Comparison of ENCODE assay signal across 11 cellular contexts in the genomic region with DNA sequence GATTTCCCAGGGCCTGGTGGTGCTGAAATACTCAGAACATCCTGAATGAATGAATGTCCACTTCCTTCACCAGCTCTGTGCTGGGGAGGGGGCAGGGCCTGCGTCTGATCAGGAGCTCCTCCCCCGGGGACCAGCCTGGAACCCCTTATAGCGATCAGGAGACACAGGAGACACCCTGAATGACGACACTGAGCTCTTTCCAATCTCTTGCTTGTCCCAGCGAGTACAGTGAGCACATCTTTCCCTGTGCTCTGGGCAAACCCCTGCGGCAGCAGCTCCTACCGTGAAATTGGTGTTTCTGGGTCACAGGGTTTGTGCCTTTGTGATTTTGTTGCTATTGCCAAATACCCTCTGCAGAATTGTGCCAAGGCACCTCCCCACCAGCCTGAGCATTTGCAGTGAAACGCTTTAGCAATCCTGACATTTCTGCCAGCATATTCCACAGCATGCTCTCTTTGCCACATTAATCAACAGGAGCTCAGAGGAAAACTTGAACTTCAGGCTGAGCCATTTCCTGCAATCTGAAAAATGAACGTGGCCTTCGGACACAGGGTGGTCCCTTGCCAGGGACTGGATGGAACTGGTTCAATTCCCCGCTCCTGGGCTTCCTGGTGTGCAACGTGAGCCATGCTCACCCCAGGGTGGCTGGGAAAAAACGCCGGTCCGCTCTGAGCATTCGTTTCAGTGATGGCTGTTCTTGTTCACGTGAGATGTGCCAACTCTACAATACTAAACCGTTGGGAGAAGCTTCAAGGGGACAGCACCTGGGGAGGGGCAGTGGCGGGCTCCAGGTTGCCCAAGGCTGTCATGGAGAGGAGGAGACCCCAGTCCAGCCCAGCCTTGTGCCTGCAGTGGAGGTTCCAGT. TPM values are rescaled to one million over a fixed set of nuclear protein-coding genes. Genes with fewer than 3 reads are reported as not detected.
DNase-seq lines count a peak whose midpoint lies in the region; ATAC-seq and TF ChIP-seq lines count a peak whose summit lies in the region.
"Had no signal": no experiment of that assay in that cellular context is flagged by ENCODE, and none has a peak within 500 bp of the region (broad histone marks: within the 10 kb centered on the region; RNA-seq: fewer than 3 reads in every experiment).

No MANE protein-coding gene starts in this region.

- no peak overlapping the region for H2BK15ac ChIP-seq in IMR-90 (ENCODE audit: low read depth, low read length)

- POLR2A ChIA-PET in IMR-90 (lab: Charles Lee; ENCODE audit: unreplicated experiment), result no interaction called here

- TF ChIP-seq RAD21 in IMR-90 (IDR thresholded peaks at IDR 0.05; ENCODE audit: low read length), result no peak

- H3K9ac ChIP-seq in IMR-90 (ENCODE audit: low read depth, low read length), result no peak overlapping the region

- DNase-seq in AG09319 (ENCODE audit: extremely low read depth, low read depth), result peak; percentile 44
- DNase-seq in IMR-90, result peak; percentile 19
- DNase-seq in astrocyte of the spinal cord (ENCODE audit: low read depth, low spot score), result peak; percentile 8
- DNase-seq in right lobe of liver, result peak; percentile 56 to 87 (median 80)
- DNase-seq in uterus, result no peak
- DNase-seq: activated naive CD4-positive, alpha-beta T cell treated with anti-CD3 and anti-CD28 coated beads, Interleukin-2, amount 50 U/mL, for 16 hours; NCI-H1048; PC-3 had no signal

- BruUV-seq in IMR-90 (replicated peaks; lab: Mats Ljungman, UMichigan), result no TSS peak

- H3K9me3 ChIP-seq in IMR-90 (ENCODE audit: control insufficient read depth, insufficient read depth, low read length) (no peaks in the 10 kb centered on the region), right lobe of liver (no peaks in the 10 kb centered on the region), uterus (no peaks in the 10 kb centered on the region)

- TF ChIP-seq CTCF in AG09319 (IDR thresholded peaks at IDR 0.05; ENCODE audit: low read depth, low read length) (no peak), IMR-90 (conservative IDR thresholded peaks at IDR 0.05; ENCODE audit: low read depth, low read length) (no peak), astrocyte of the spinal cord (IDR thresholded peaks at IDR 0.05; ENCODE audit: low read depth, low read length) (no peak), right lobe of liver (IDR thresholded peaks at IDR 0.05) (no peak), uterus (IDR thresholded peaks at IDR 0.05) (no peak)

- H2AFZ ChIP-seq in IMR-90 (replicated peaks; ENCODE audit: low read length, poor library complexity), result peak overlapping the region; percentile 66

- no peak overlapping the region for H2BK20ac ChIP-seq in IMR-90 (ENCODE audit: low read depth, low read length)

- H2BK120ac ChIP-seq in IMR-90 (ENCODE audit: low read depth, low read length), result no peak overlapping the region

- in situ Hi-C loops in IMR-90 (cut with MboI; ENCODE audit: low sequenced_read_pairs), result no loop called here
- in situ Hi-C loops in astrocyte of the spinal cord (cut with HindIII; ENCODE audit: low sequenced_read_pairs), result no loop called here

- peaks cover 11% of the 10 kb centered on the region for H3K4me1 ChIP-seq in IMR-90 (ENCODE audit: control insufficient read depth, insufficient read depth, low read length)
- H3K4me1 ChIP-seq in right lobe of liver, result peaks cover 0 to 49% (median 20%) of the 10 kb centered on the region in 4 donors
- no peaks in the 10 kb centered on the region for H3K4me1 ChIP-seq in uterus

- no peak overlapping the region for H3K56ac ChIP-seq in IMR-90 (ENCODE audit: extremely low read depth, insufficient read depth, low read length)

- no peak overlapping the region for H2AK5ac ChIP-seq in IMR-90 (ENCODE audit: low read depth, low read length)

- dilution Hi-C loops in IMR-90 (cut with HindIII; ENCODE audit: low sequenced_read_pairs, unreplicated experiment), result no loop called here

- H3K27ac ChIP-seq in IMR-90 (ENCODE audit: insufficient read depth, low read length), result no peak overlapping the region
- peak overlapping the region; percentile 2 to 90 (median 65) for H3K27ac ChIP-seq in right lobe of liver
- H3K27ac ChIP-seq in uterus, result no peak overlapping the region

- CTCF ChIA-PET in IMR-90 (lab: Yijun Ruan, JAX), result no interaction called here

- ATAC-seq in IMR-90 (ENCODE audit: low read depth) (peak; percentile 48; the same call in 1 of the 2 replicates), right lobe of liver (peak; percentile 70 to 80 (median 76)), GM18909 (IDR thresholded peaks at IDR 0.05; ENCODE audit: poor library complexity, unreplicated experiment) (no peak), GM18498 (IDR thresholded peaks at IDR 0.05; ENCODE audit: unreplicated experiment) (no peak), GM18858 (IDR thresholded peaks at IDR 0.05; ENCODE audit: unreplicated experiment) (no peak)
- ATAC-seq: PC-3 had no signal

- H2BK5ac ChIP-seq in IMR-90 (ENCODE audit: low read depth, low read length, poor library complexity, severe bottlenecking), result no peak overlapping the region

- intact Hi-C loops in IMR-90 (cut with micrococcal nuclease) (no loop called here), right lobe of liver (cut with DNase I) (no loop called here), uterus (cut with DNase I; ENCODE audit: low total_unique reads) (loop anchor here (10.0 kb wide), 1 partner anchor 88 kb away; no protein-coding TSS in a partner anchor)

- no peak overlapping the region for H3K4me3 ChIP-seq in IMR-90 (ENCODE audit: insufficient read depth, low read depth, low read length)
- H3K4me3 ChIP-seq in astrocyte of the spinal cord (ENCODE audit: low read depth, low read length), result no peak overlapping the region
- peak overlapping the region in 1 of 3 donors; percentile 4 for H3K4me3 ChIP-seq in right lobe of liver
- H3K4me3 ChIP-seq in uterus, result no peak overlapping the region

- WGBS in IMR-90 (ENCODE audit: extremely low coverage in 2 of 2, insufficient read length in 1 of 2), 2 experiments, result 20% methylated on average over 10 of the region's 19 CpGs; no CpG with 5 or more reads in 1 of the 2 experiments
- 21% methylated on average over 4 of the region's 19 CpGs for WGBS in right lobe of liver (ENCODE audit: insufficient coverage, low coverage, low lambda C conversion rate, missing lambda C conversion rate)

- no peak overlapping the region for H3K4ac ChIP-seq in IMR-90 (ENCODE audit: low read depth, low read length)

- H3K23ac ChIP-seq in IMR-90 (ENCODE audit: low read depth, low read length), result peak overlapping the region; percentile 56

- H3K18ac ChIP-seq in IMR-90 (ENCODE audit: low read depth, low read length), result no peak overlapping the region

- H3K27me3 ChIP-seq in IMR-90 (ENCODE audit: control insufficient read depth, insufficient read depth, low read length) (peaks cover 4% of the 10 kb centered on the region; the same call in 1 of the 2 replicates), right lobe of liver (no peaks in the 10 kb centered on the region), uterus (no peaks in the 10 kb centered on the region)

- H4K8ac ChIP-seq in IMR-90 (ENCODE audit: low read depth in 2 of 2, low read length in 2 of 2), result no peak overlapping the region

- no peak overlapping the region for H2AK9ac ChIP-seq in IMR-90 (replicated peaks; ENCODE audit: low read depth, low read length, poor library complexity)

- no peak overlapping the region for H3K14ac ChIP-seq in IMR-90 (replicated peaks; ENCODE audit: low read depth, low read length)

- H4K20me1 ChIP-seq in IMR-90 (ENCODE audit: insufficient read depth, low read length), result no peaks in the 10 kb centered on the region

- no peak overlapping the region for H4K91ac ChIP-seq in IMR-90 (ENCODE audit: insufficient read depth, low read depth, low read length)

- H3K9me1 ChIP-seq in IMR-90 (ENCODE audit: insufficient read depth, low read length), result peaks cover 4% of the 10 kb centered on the region

- H3K36me3 ChIP-seq in IMR-90 (ENCODE audit: control insufficient read depth, insufficient read depth, low read length) (no peaks in the 10 kb centered on the region), right lobe of liver (no peaks in the 10 kb centered on the region), uterus (no peaks in the 10 kb centered on the region)

- no peak overlapping the region for H4K5ac ChIP-seq in IMR-90 (ENCODE audit: low read depth, low read length)

- no peaks in the 10 kb centered on the region for H3K79me1 ChIP-seq in IMR-90 (ENCODE audit: low read depth in 1 of 2, low read length in 2 of 2)

- H3K4me2 ChIP-seq in IMR-90 (ENCODE audit: low read depth, low read length), result no peak overlapping the region

- TF ChIP-seq POLR2A in IMR-90 (IDR thresholded peaks at IDR 0.05; ENCODE audit: low read depth, low read length), result no peak
- peak; percentile 72 for TF ChIP-seq POLR2A in right lobe of liver (IDR thresholded peaks at IDR 0.05)
- TF ChIP-seq POLR2A in uterus (IDR thresholded peaks at IDR 0.05), result no peak

TF ChIP-seq in IMR-90, 13 proteins besides CTCF, POLR2A, EP300 and RAD21:
- TF ChIP-seq MAZ (IDR thresholded peaks at IDR 0.05; ENCODE audit: borderline replicate concordance, low read depth, low read length), result no peak
- no peak for TF ChIP-seq CHD1 (IDR thresholded peaks at IDR 0.05; ENCODE audit: low read depth, low read length)
- no peak for TF ChIP-seq SMC3 (IDR thresholded peaks at IDR 0.05; ENCODE audit: low read depth, low read length)
TF ChIP-seq in IMR-90: peak in this region for 0.

RNA-seq across cellular contexts. Expression of a gene that starts 23.0 kb away (rescaled TPM):
- total RNA-seq in IMR-90 (2012; rRNA removed), result 18.3 and 21.9 TPM in 2 replicates
- 15.5 and 17.7 TPM in 2 replicates for polyA plus RNA-seq in IMR-90 (2012; rRNA removed)
- polyA plus RNA-seq in IMR-90 (2012; cell fraction: cytosol; rRNA removed), result 14.9 and 16.0 TPM in 2 replicates
- polyA plus RNA-seq in IMR-90 (2012; cell fraction: nucleus; rRNA removed; ENCODE audit: low replicate concordance), result 21.4 and 23.1 TPM in 2 replicates
- total RNA-seq in right lobe of liver, result 1 to 10 TPM; 3.3 to 8.0 (median 5.3) TPM
- 10 to 100 TPM in 2 of 4 donors, 1 to 10 TPM in 2; 2.6 to 19.1 (median 10.3) TPM for total RNA-seq in uterus

RNA-seq across cellular contexts. Expression of a gene that starts 31.4 kb away (rescaled TPM):
- total RNA-seq in IMR-90 (2012; rRNA removed), result 22.4 and 26.9 TPM in 2 replicates
- 30.1 and 38.2 TPM in 2 replicates for polyA plus RNA-seq in IMR-90 (2012; rRNA removed)
- polyA plus RNA-seq in IMR-90 (2012; cell fraction: cytosol; rRNA removed), result 45.5 and 52.1 TPM in 2 replicates
- 73.9 and 106 TPM in 2 replicates for polyA plus RNA-seq in IMR-90 (2012; cell fraction: nucleus; rRNA removed; ENCODE audit: low replicate concordance)
- 10 to 100 TPM; 40.7 to 48.1 (median 47.0) TPM for total RNA-seq in right lobe of liver
- total RNA-seq in uterus, result 10 to 100 TPM; 16.5 to 48.7 (median 31.2) TPM

RNA-seq across cellular contexts. Expression of a gene that starts 43.6 kb away (rescaled TPM):
- total RNA-seq in IMR-90 (2012; rRNA removed) (0.28 and 0.36 TPM in 2 replicates), right lobe of liver (1 to 10 TPM; 1.5 to 7.6 (median 3.5) TPM), uterus (10 to 100 TPM in 2 of 4 donors, 1 to 10 TPM in 1, under 1 TPM in 1; 0.59 to 75.4 (median 16.3) TPM)
- 1.4 TPM in 2 replicates for polyA plus RNA-seq in IMR-90 (2012; rRNA removed)
- 2.3 and 2.9 TPM in 2 replicates for polyA plus RNA-seq in IMR-90 (2012; cell fraction: cytosol; rRNA removed)
- 11.3 and 14.6 TPM in 2 replicates for polyA plus RNA-seq in IMR-90 (2012; cell fraction: nucleus; rRNA removed; ENCODE audit: low replicate concordance)

Comparison
In these comparisons a context has a peak if more than half of its experiments do, and no peak if none do; other contexts are left out.
1. DNase-seq: peak in AG09319 (single experiment), IMR-90 (single experiment), astrocyte of the spinal cord (single experiment) and right lobe of liver (3 of 3); none in uterus (0 of 2).
2. ATAC-seq: peak in IMR-90 (single experiment) and right lobe of liver (4 of 4); none in GM18909 (single experiment), GM18498 (single experiment) and GM18858 (single experiment).
3. H3K27ac ChIP-seq: peak in right lobe of liver (3 of 3); none in IMR-90 (single experiment) and uterus (0 of 2).